Comparison of ENCODE assay signal across 25 cellular contexts in the genomic region with DNA sequence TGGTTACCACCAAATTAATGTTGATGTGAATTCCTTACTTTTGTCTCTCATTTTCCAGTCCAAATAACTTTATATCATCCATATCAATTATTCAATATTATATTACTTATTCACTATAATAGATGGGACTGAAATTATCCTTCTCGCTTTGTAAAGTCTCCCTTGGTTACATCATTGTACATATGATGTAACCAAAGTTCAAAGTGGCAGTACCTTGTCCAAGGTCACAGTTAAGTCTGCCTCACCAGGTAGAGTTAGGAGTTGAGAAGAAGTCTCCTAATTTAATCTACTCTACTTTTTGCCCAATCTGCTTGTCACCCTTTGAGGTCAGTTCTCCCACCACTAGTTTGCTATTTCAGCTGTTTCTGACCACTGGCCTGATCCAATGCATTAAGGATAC.
"Had no signal": no experiment of that assay in that cellular context is flagged by ENCODE, and none has a peak within 500 bp of the region (broad histone marks: within the 10 kb centered on the region; RNA-seq: fewer than 3 reads in every experiment).

No MANE protein-coding gene starts in this region.

- DNase-seq: heart right ventricle; islet precursor cell; kidney glomerular epithelial cell; left cardiac atrium; left lung; midbrain; mucosa of descending colon; naive thymus-derived CD4-positive, alpha-beta T cell; ovary; small intestine; spleen; stimulated activated CD4-positive, alpha-beta T cell treated with anti-CD3 and anti-CD28 coated beads, Interleukin-4, amount 100 ng/mL, for 24 hours; stimulated activated naive CD4-positive, alpha-beta T cell treated with Interleukin-2 at 50 U/mL for 16 hours; stimulated activated naive CD8-positive, alpha-beta T cell treated with anti-CD3 and anti-CD28 coated beads, Interleukin-15, amount 100 ng/mL, for 72 hours; substantia nigra; uterus had no signal

- H3K4me1 Mint-ChIP-seq: stimulated activated effector memory CD8-positive, alpha-beta T cell treated with anti-CD3 and anti-CD28 coated beads, Interleukin-12 subunit alpha, Interleukin-12 subunit beta, amount 100 ng/mL, for 72 hours; stimulated activated naive CD8-positive, alpha-beta T cell treated with anti-CD3 and anti-CD28 coated beads, Interleukin-15, amount 100 ng/mL, for 72 hours had no signal

- H3K36me3 ChIP-seq: heart right ventricle, left lung, ovary, right atrium auricular region, spleen, tibial nerve, uterus had no signal

- H3K27ac Mint-ChIP-seq: naive thymus-derived CD4-positive, alpha-beta T cell; natural killer cell treated with Interleukin-12 subunit alpha and Interleukin-12 subunit beta and Interleukin-15 and Interleukin-18, amount 100 ng/mL, for 72 hours; progenitor cell of endocrine pancreas; stimulated activated effector memory CD8-positive, alpha-beta T cell treated with anti-CD3 and anti-CD28 coated beads, Interleukin-12 subunit alpha, Interleukin-12 subunit beta, amount 100 ng/mL, for 72 hours; stimulated activated naive CD8-positive, alpha-beta T cell treated with anti-CD3 and anti-CD28 coated beads, Interleukin-15, amount 100 ng/mL, for 72 hours; type B pancreatic cell had no signal

- H3K27ac ChIP-seq: heart right ventricle, hepatocyte, left lung, ovary, right atrium auricular region, spleen, tibial nerve, uterus had no signal

- H3K4me1 ChIP-seq: heart right ventricle, left lung, right atrium auricular region, spleen, tibial nerve, uterus had no signal

- ATAC-seq: heart right ventricle; left cardiac atrium; left lung; mucosa of descending colon; naive thymus-derived CD4-positive, alpha-beta T cell; natural killer cell treated with Interleukin-12 subunit alpha and Interleukin-12 subunit beta and Interleukin-15 and Interleukin-18, amount 100 ng/mL, for 72 hours; sciatic nerve; stimulated activated effector memory CD8-positive, alpha-beta T cell treated with anti-CD3 and anti-CD28 coated beads, Interleukin-12 subunit alpha, Interleukin-12 subunit beta, amount 100 ng/mL, for 72 hours; stimulated activated naive CD8-positive, alpha-beta T cell treated with anti-CD3 and anti-CD28 coated beads, Interleukin-15, amount 100 ng/mL, for 72 hours had no signal

- H3K4me3 ChIP-seq: heart right ventricle, hepatocyte, left lung, lung, mucosa of descending colon, ovary, right atrium auricular region, spleen, tibial nerve, uterus had no signal

- H3K9me3 ChIP-seq: heart right ventricle, left lung, mucosa of descending colon, ovary, right atrium auricular region, spleen, tibial nerve, uterus had no signal

- H3K9me3 Mint-ChIP-seq: naive thymus-derived CD4-positive, alpha-beta T cell; natural killer cell treated with Interleukin-12 subunit alpha and Interleukin-12 subunit beta and Interleukin-15 and Interleukin-18, amount 100 ng/mL, for 72 hours; stimulated activated effector memory CD8-positive, alpha-beta T cell treated with anti-CD3 and anti-CD28 coated beads, Interleukin-12 subunit alpha, Interleukin-12 subunit beta, amount 100 ng/mL, for 72 hours; stimulated activated naive CD8-positive, alpha-beta T cell treated with anti-CD3 and anti-CD28 coated beads, Interleukin-15, amount 100 ng/mL, for 72 hours; type B pancreatic cell had no signal

- H3K4me3 Mint-ChIP-seq: naive thymus-derived CD4-positive, alpha-beta T cell; natural killer cell treated with Interleukin-12 subunit alpha and Interleukin-12 subunit beta and Interleukin-15 and Interleukin-18, amount 100 ng/mL, for 72 hours; stimulated activated effector memory CD8-positive, alpha-beta T cell treated with anti-CD3 and anti-CD28 coated beads, Interleukin-12 subunit alpha, Interleukin-12 subunit beta, amount 100 ng/mL, for 72 hours; stimulated activated naive CD8-positive, alpha-beta T cell treated with anti-CD3 and anti-CD28 coated beads, Interleukin-15, amount 100 ng/mL, for 72 hours; type B pancreatic cell had no signal

- H3K27me3 ChIP-seq: heart right ventricle, hepatocyte, left lung, ovary, right atrium auricular region, spleen, uterus had no signal

- H3K36me3 Mint-ChIP-seq: naive thymus-derived CD4-positive, alpha-beta T cell; natural killer cell treated with Interleukin-12 subunit alpha and Interleukin-12 subunit beta and Interleukin-15 and Interleukin-18, amount 100 ng/mL, for 72 hours; stimulated activated effector memory CD8-positive, alpha-beta T cell treated with anti-CD3 and anti-CD28 coated beads, Interleukin-12 subunit alpha, Interleukin-12 subunit beta, amount 100 ng/mL, for 72 hours; type B pancreatic cell had no signal

- H3K27me3 Mint-ChIP-seq: stimulated activated naive CD8-positive, alpha-beta T cell treated with anti-CD3 and anti-CD28 coated beads, Interleukin-15, amount 100 ng/mL, for 72 hours; type B pancreatic cell had no signal
